ENCODE assay signal across 9 cellular contexts in genomic region chr12:124543052-124543590, GRCh38. TPM values are rescaled to one million over a fixed set of nuclear protein-coding genes. Genes with fewer than 3 reads are reported as not detected.
DNase-seq lines count a peak whose midpoint lies in the region; ATAC-seq, FAIRE-seq and TF ChIP-seq lines count a peak whose summit lies in the region.
"Had no signal": no experiment of that assay in that cellular context is flagged by ENCODE, and none has a peak within 500 bp of the region (broad histone marks: within the 10 kb centered on the region; RNA-seq: fewer than 3 reads in every experiment).

No MANE protein-coding gene starts in this region.

- H3K9me3 ChIP-seq in Karpas-422 (ENCODE audit: low read length) = no peaks in the 10 kb centered on the region
- H3K9me3 ChIP-seq: right lobe of liver had no signal

- FAIRE-seq in frontal cortex (lab: Jason Lieb, UNC) = no peak

- H3K27me3 ChIP-seq in Karpas-422 (ENCODE audit: low read length) = no peaks in the 10 kb centered on the region
- H3K27me3 ChIP-seq: right lobe of liver had no signal

- H3K9me3 Mint-ChIP-seq in central memory CD8-positive, alpha-beta T cell = no peaks in the 10 kb centered on the region
- H3K9me3 Mint-ChIP-seq in neural crest cell = no peaks in the 10 kb centered on the region

- DNase-seq in DMS153 treated with DMSO at 0.1 percent for 48 hours (lab: John Stamatoyannopoulos, UW; ENCODE audit: unreplicated experiment) = peak; percentile 37
- DNase-seq in Karpas-422 = peak; percentile 70
- no peak for DNase-seq in central memory CD8-positive, alpha-beta T cell (ENCODE audit: low spot score in 2 of 2)
- no peak for DNase-seq in neural crest cell (ENCODE audit: low read depth, low spot score)
- no peak for DNase-seq in HCEC 1CT
- no peak for DNase-seq in activated T-cell treated with anti-CD3 and anti-CD28 coated beads, Interleukin-2, amount 50 U/mL, for 1 hour
- DNase-seq in frontal cortex (ENCODE audit: low spot score in 2 of 2) = no peak
- DNase-seq: right lobe of liver had no signal

- peak; percentile 50 for ATAC-seq in central memory CD8-positive, alpha-beta T cell (replicated peaks; ENCODE audit: extremely low read depth, poor library complexity, severe bottlenecking)
- no peak for ATAC-seq in HG02610 (IDR thresholded peaks at IDR 0.05; ENCODE audit: unreplicated experiment)

- peaks cover 57% of the 10 kb centered on the region for H3K4me1 ChIP-seq in Karpas-422 (ENCODE audit: low read length)

- peaks cover 88% of the 10 kb centered on the region for H3K79me2 ChIP-seq in Karpas-422 (ENCODE audit: low read length)

- no peaks in the 10 kb centered on the region for H3K9me2 ChIP-seq in Karpas-422 (replicated peaks; ENCODE audit: insufficient read depth, low read length)

- 0 out of 2 replicates have a peak, but pooled peaks cover 4% of the 10 kb centered on the region for H3K36me3 ChIP-seq in Karpas-422 (ENCODE audit: insufficient read depth, low read length)
- H3K36me3 ChIP-seq: right lobe of liver had no signal

- peaks cover 60% of the 10 kb centered on the region for H4K20me1 ChIP-seq in Karpas-422 (ENCODE audit: insufficient read depth, low read depth, low read length)

- H3K27ac ChIP-seq in Karpas-422 (ENCODE audit: low read length) = no peak overlapping the region; the same call in 1 of the 2 replicates
- H3K27ac ChIP-seq: right lobe of liver had no signal

- no peak overlapping the region for H3K4me2 ChIP-seq in Karpas-422 (ENCODE audit: low read depth, low read length, poor library complexity, severe bottlenecking)

- no peak overlapping the region for H3K9ac ChIP-seq in Karpas-422 (ENCODE audit: low read length)

- H3K4me3 ChIP-seq in Karpas-422 (ENCODE audit: low read length) = no peak overlapping the region
- H3K4me3 ChIP-seq: right lobe of liver had no signal

- H3K36me3 Mint-ChIP-seq in central memory CD8-positive, alpha-beta T cell (ENCODE audit: insufficient read depth) = no peaks in the 10 kb centered on the region
- no peaks in the 10 kb centered on the region for H3K36me3 Mint-ChIP-seq in neural crest cell (ENCODE audit: low read depth)

- TF ChIP-seq CTCF in neural crest cell (conservative IDR thresholded peaks at IDR 0.05) = no peak

- H3K27ac Mint-ChIP-seq in central memory CD8-positive, alpha-beta T cell (ENCODE audit: low read depth) = peak overlapping the region; percentile 62
- peak overlapping the region; percentile 57 for H3K27ac Mint-ChIP-seq in neural crest cell (ENCODE audit: unreplicated experiment)

- H3K4me3 Mint-ChIP-seq in central memory CD8-positive, alpha-beta T cell = no peak overlapping the region
- H3K4me3 Mint-ChIP-seq in neural crest cell = no peak overlapping the region

- peaks cover 65% of the 10 kb centered on the region for H3K4me1 Mint-ChIP-seq in central memory CD8-positive, alpha-beta T cell
- H3K4me1 Mint-ChIP-seq in neural crest cell = peaks cover 21% of the 10 kb centered on the region

- H3K27me3 Mint-ChIP-seq in central memory CD8-positive, alpha-beta T cell = no peaks in the 10 kb centered on the region
- H3K27me3 Mint-ChIP-seq in neural crest cell (ENCODE audit: low read depth) = no peaks in the 10 kb centered on the region

- no peak overlapping the region for H2AFZ ChIP-seq in Karpas-422 (ENCODE audit: low read length)

RNA-seq across cellular contexts. Expression of gene NCOR2, which starts 24.3 kb away (rescaled TPM):
- 36.8 and 75.4 TPM in 2 replicates for total RNA-seq in Karpas-422 (2014; rRNA removed; shearing (Covaris generic); ENCODE audit: low replicate concordance)
- total RNA-seq in neural crest cell (143 and 144 TPM in 2 replicates), frontal cortex (7.3 TPM)

Comparison
In these comparisons a context has a peak if more than half of its experiments do, and no peak if none do; other contexts are left out.
1. DNase-seq: peak in DMS153 treated with DMSO at 0.1 percent for 48 hours (single experiment) and Karpas-422 (single experiment); none in central memory CD8-positive, alpha-beta T cell (0 of 2), neural crest cell (single experiment), HCEC 1CT (single experiment), activated T-cell treated with anti-CD3 and anti-CD28 coated beads, Interleukin-2, amount 50 U/mL, for 1 hour (single experiment) and frontal cortex (0 of 2).